In the genomic region with DNA sequence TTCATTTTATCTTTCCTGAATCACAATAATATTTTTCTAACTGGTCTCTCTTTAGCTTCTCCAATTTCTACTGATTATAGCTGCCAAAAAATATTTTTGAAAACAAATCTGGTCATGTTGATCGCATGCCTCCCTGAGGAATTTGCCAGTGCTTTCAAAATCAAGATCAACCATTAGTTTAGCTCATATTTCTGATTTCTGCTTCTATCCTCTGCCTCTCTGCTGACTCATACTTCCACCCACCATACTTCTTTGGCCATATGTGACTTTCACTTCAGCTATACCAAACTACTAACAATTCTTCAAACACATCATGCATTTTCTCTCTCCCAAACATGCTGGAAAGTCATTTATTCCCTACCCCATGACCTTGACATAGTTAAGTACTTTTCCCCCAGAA, we compare ENCODE assay signal across 13 cellular contexts.
DNase-seq lines count a peak whose midpoint lies in the region; ATAC-seq and TF ChIP-seq lines count a peak whose summit lies in the region.
"Had no signal": no experiment of that assay in that cellular context is flagged by ENCODE, and none has a peak within 500 bp of the region (broad histone marks: within the 10 kb centered on the region; RNA-seq: fewer than 3 reads in every experiment).

No MANE protein-coding gene starts in this region.

- no peak overlapping the region for H3K4me3 ChIP-seq in choroid plexus epithelial cell (ENCODE audit: low read depth, low read length)

- no peak for TF ChIP-seq CTCF in choroid plexus epithelial cell (conservative IDR thresholded peaks at IDR 0.05; ENCODE audit: low read depth, low read length)

- peak; percentile 45 for DNase-seq in EL
- DNase-seq in NCI-H2171 (lab: John Stamatoyannopoulos, UW) = peak; percentile 20
- peak; percentile 81 for DNase-seq in choroid plexus epithelial cell (ENCODE audit: low read depth)
- peak; percentile 41 for DNase-seq in myocyte (ENCODE audit: low read depth)
- no peak for DNase-seq in NCI-H748 (lab: John Stamatoyannopoulos, UW; ENCODE audit: unreplicated experiment)
- no peak for DNase-seq in putamen (ENCODE audit: low spot score)
- no peak for DNase-seq in NCI-H128 (lab: John Stamatoyannopoulos, UW; ENCODE audit: unreplicated experiment)
- DNase-seq: activated CD8-positive, alpha-beta T cell treated with anti-CD3 and anti-CD28 coated beads, Interleukin-2, amount 10 ng/mL, durations not matched to agents 7 days and 5 days; activated naive CD8-positive, alpha-beta T cell treated with anti-CD3 and anti-CD28 coated beads, Interleukin-2, amount 50 U/mL, for 24 hours; Caco-2; NCI-H187; NCI-H510A had no signal

- ATAC-seq in HG02938 (IDR thresholded peaks at IDR 0.05; ENCODE audit: unreplicated experiment) = no peak
- ATAC-seq: activated CD8-positive, alpha-beta T cell treated with anti-CD3 and anti-CD28 coated beads, Interleukin-2, amount 10 ng/mL, durations not matched to agents 7 days and 5 days; activated naive CD8-positive, alpha-beta T cell treated with anti-CD3 and anti-CD28 coated beads, Interleukin-2, amount 50 U/mL, for 24 hours had no signal

Comparison
In these comparisons a context has a peak if more than half of its experiments do, and no peak if none do; other contexts are left out.
1. DNase-seq: peak in EL (single experiment), NCI-H2171 (single experiment), choroid plexus epithelial cell (single experiment) and myocyte (single experiment); none in NCI-H748 (single experiment), putamen (single experiment) and NCI-H128 (single experiment).